In genomic region chr9:2459756-2460155, GRCh38 we compare ENCODE assay signal across 16 cellular contexts.
DNase-seq lines count a peak whose midpoint lies in the region; ATAC-seq and TF ChIP-seq lines count a peak whose summit lies in the region.
"Had no signal": no experiment of that assay in that cellular context is flagged by ENCODE, and none has a peak within 500 bp of the region (broad histone marks: within the 10 kb centered on the region; RNA-seq: fewer than 3 reads in every experiment).

No MANE protein-coding gene starts in this region.

- H3K4me3 ChIP-seq in right atrium auricular region (no peak overlapping the region), prostate gland (no peak overlapping the region)
- H3K4me3 ChIP-seq: GM12878, GM23338 had no signal

- H3K27me3 ChIP-seq in right atrium auricular region (no peaks in the 10 kb centered on the region), prostate gland (replicated peaks; ENCODE audit: insufficient read depth) (no peaks in the 10 kb centered on the region)

- intact Hi-C loops in left ventricle myocardium superior (cut with micrococcal nuclease) (loop anchor here (10.0 kb wide), 1 partner anchor 215 kb away; no protein-coding TSS in a partner anchor), prostate gland (cut with DNase I) (no loop called here)

- no peak overlapping the region for H3K27ac ChIP-seq in right atrium auricular region
- no peak overlapping the region for H3K27ac ChIP-seq in prostate gland
- H3K27ac ChIP-seq: C4-2B had no signal

- no peak for DNase-seq in left ventricle myocardium superior
- DNase-seq in right atrium auricular region (ENCODE audit: low spot score) = no peak
- peak in 49 of 58 donors; percentile 2 to 80 (median 33) for DNase-seq in anterior cingulate cortex (lab: John Stamatoyannopoulos, UW)
- peak; percentile 41 for DNase-seq in medulla oblongata (ENCODE audit: extremely low spot score)
- peak; percentile 79 for DNase-seq in superior temporal gyrus (ENCODE audit: extremely low spot score)
- no peak for DNase-seq in activated CD4-positive, alpha-beta T cell treated with anti-CD3 and anti-CD28 coated beads, Interleukin-2, amount 50 U/mL, for 48 hours
- no peak for DNase-seq in prostate gland (ENCODE audit: low spot score)
- DNase-seq: IMR-90, Kasumi-1, NCI-H2029, SHP77 had no signal

- H3K9me3 ChIP-seq in right atrium auricular region = no peaks in the 10 kb centered on the region
- no peaks in the 10 kb centered on the region for H3K9me3 ChIP-seq in prostate gland

- no peak for TF ChIP-seq CTCF in right atrium auricular region (IDR thresholded peaks at IDR 0.05)
- no peak for TF ChIP-seq CTCF in prostate gland (IDR thresholded peaks at IDR 0.05)

- 26% methylated on average over 3 of the region's 3 CpGs for WGBS in prostate gland

- ATAC-seq in left ventricle myocardium superior (peak; percentile 18), GM19452 (IDR thresholded peaks at IDR 0.05; ENCODE audit: unreplicated experiment) (no peak)
- ATAC-seq: GM12878, GM23338, Panc1 had no signal

- H3K36me3 ChIP-seq in right atrium auricular region (no peaks in the 10 kb centered on the region), prostate gland (no peaks in the 10 kb centered on the region)

- no peak for TF ChIP-seq POLR2A in prostate gland (IDR thresholded peaks at IDR 0.05)

- H3K4me1 ChIP-seq in right atrium auricular region (peaks cover 0 to 5% of the 10 kb centered on the region in 2 donors), prostate gland (replicated peaks) (no peaks in the 10 kb centered on the region)

Comparison
In these comparisons a context has a peak if more than half of its experiments do, and no peak if none do; other contexts are left out.
1. DNase-seq: peak in anterior cingulate cortex (49 of 58), medulla oblongata (single experiment) and superior temporal gyrus (single experiment); none in left ventricle myocardium superior (single experiment), right atrium auricular region (single experiment), activated CD4-positive, alpha-beta T cell treated with anti-CD3 and anti-CD28 coated beads, Interleukin-2, amount 50 U/mL, for 48 hours (0 of 2) and prostate gland (single experiment).